10 cellular contexts compared by ENCODE assay signal in genomic region chr2:217360781-217361485, GRCh38.
A peak's percentile ranks its signal among the peaks of the same experiment; 100 is the strongest.
DNase-seq lines count a peak whose midpoint lies in the region; ATAC-seq and TF ChIP-seq lines count a peak whose summit lies in the region.
"Had no signal": no experiment of that assay in that cellular context is flagged by ENCODE, and none has a peak within 500 bp of the region (broad histone marks: within the 10 kb centered on the region; RNA-seq: fewer than 3 reads in every experiment).

No MANE protein-coding gene starts in this region.

- H3K9me3 ChIP-seq in BE2C, result no peaks in the 10 kb centered on the region
- no peaks in the 10 kb centered on the region for H3K9me3 ChIP-seq in neutrophil

- no peak overlapping the region for H3K4me3 ChIP-seq in BE2C (ENCODE audit: low read depth, low read length)
- H3K4me3 ChIP-seq in epithelial cell of esophagus (ENCODE audit: low read length), result no peak overlapping the region
- H3K4me3 ChIP-seq in neutrophil (ENCODE audit: low read depth in 1 of 2, low read length in 1 of 2), result no peak overlapping the region

- H3K36me3 ChIP-seq in BE2C (no peaks in the 10 kb centered on the region), neutrophil (no peaks in the 10 kb centered on the region)

- no peaks in the 10 kb centered on the region for H3K27me3 ChIP-seq in BE2C
- peaks cover 23% of the 10 kb centered on the region for H3K27me3 ChIP-seq in neutrophil

- peaks cover 9% of the 10 kb centered on the region for H3K4me1 ChIP-seq in BE2C
- peaks cover 37 to 47% of the 10 kb centered on the region in 2 experiments for H3K4me1 ChIP-seq in neutrophil (ENCODE audit: control insufficient read depth in 1 of 2, insufficient read depth in 1 of 2, low read depth in 1 of 2, low read length in 1 of 2)

- DNase-seq in BE2C (peak; percentile 26), NCI-H510A (lab: John Stamatoyannopoulos, UW) (peak; percentile 22), epithelial cell of esophagus (ENCODE audit: low read depth) (peak; percentile 62), HuH-7.5 (ENCODE audit: low spot score) (no peak), SHP77 (lab: John Stamatoyannopoulos, UW) (no peak), ureter (ENCODE audit: low spot score) (no peak)
- DNase-seq: DMS53 had no signal

- peak overlapping the region; percentile 7 for H3K27ac ChIP-seq in neutrophil

- TF ChIP-seq CTCF in BE2C (IDR thresholded peaks at IDR 0.05; ENCODE audit: low read depth, low read length) (no peak), epithelial cell of esophagus (IDR thresholded peaks at IDR 0.05; ENCODE audit: insufficient read depth, low read depth, low read length, missing control alignments) (no peak), neutrophil (IDR thresholded peaks at IDR 0.05) (no peak)

- no peak for ATAC-seq in GM18517 (IDR thresholded peaks at IDR 0.05; ENCODE audit: unreplicated experiment)
- ATAC-seq: stimulated activated memory B cell treated with anti-CD40 and anti-IgM and Interleukin-4, amounts not matched to agents 10 μg/mL and 1 μg/mL and 100 μg/mL, for 72 hours had no signal

Comparison
In these comparisons a context has a peak if more than half of its experiments do, and no peak if none do; other contexts are left out.
1. DNase-seq: peak in BE2C (single experiment), NCI-H510A (single experiment) and epithelial cell of esophagus (single experiment); none in HuH-7.5 (single experiment), SHP77 (0 of 2) and ureter (single experiment).